8 cellular contexts compared by ENCODE assay signal in genomic region chr22:29315286-29316195, GRCh38. TPM values are rescaled to one million over a fixed set of nuclear protein-coding genes. Genes with fewer than 3 reads are reported as not detected.
DNase-seq lines count a peak whose midpoint lies in the region; ATAC-seq and TF ChIP-seq lines count a peak whose summit lies in the region.

TSS of gene RASL10A (minus strand) at chr22:29315697. CDS start at chr22:29315246, 451 bp downstream.

- peaks cover 6% of the 10 kb centered on the region; the same call in 1 of the 2 replicates for H3K4me1 ChIP-seq in HUES48 (ENCODE audit: control insufficient read depth, insufficient read depth, low read length)

- peak; percentile 32 to 37 for ATAC-seq in naive thymus-derived CD8-positive, alpha-beta T cell
- ATAC-seq in HG02852 (IDR thresholded peaks at IDR 0.05; ENCODE audit: unreplicated experiment): no peak
- ATAC-seq in HG03139 (IDR thresholded peaks at IDR 0.05; ENCODE audit: unreplicated experiment): no peak
- ATAC-seq in HG02571 (IDR thresholded peaks at IDR 0.05; ENCODE audit: unreplicated experiment): no peak

- H3K4me3 ChIP-seq in HUES48 (ENCODE audit: low read depth, low read length): peak within 1 kb of the TSS; percentile 40; the same call in 1 of the 2 replicates
- H3K4me3 ChIP-seq in choroid plexus epithelial cell (ENCODE audit: low read depth, low read length): peak within 1 kb of the TSS; percentile 26

- H3K27me3 Mint-ChIP-seq in CD14-positive monocyte (ENCODE audit: low read depth in 3 of 3): peaks cover 43 to 63% (median 56%) of the 10 kb centered on the region in 3 donors
- peaks cover 15 to 47% (median 30%) of the 10 kb centered on the region in 5 donors for H3K27me3 Mint-ChIP-seq in naive thymus-derived CD8-positive, alpha-beta T cell

- no peak within 1 kb of the TSS for H3K27ac ChIP-seq in HUES48 (ENCODE audit: low read depth, low read length)

- DNase-seq in CD14-positive monocyte (ENCODE audit: low spot score): no peak
- DNase-seq in choroid plexus epithelial cell (ENCODE audit: low read depth): no peak
- peak in 1 of 10 donors; percentile 42 for DNase-seq in naive thymus-derived CD8-positive, alpha-beta T cell
- DNase-seq in NCI-H446 (lab: John Stamatoyannopoulos, UW): no peak

- H3K36me3 Mint-ChIP-seq in CD14-positive monocyte: peaks cover 13 to 19% of the 10 kb centered on the region in 2 donors
- no peaks in the 10 kb centered on the region for H3K36me3 Mint-ChIP-seq in naive thymus-derived CD8-positive, alpha-beta T cell

- H3K4me3 Mint-ChIP-seq in CD14-positive monocyte: peak within 1 kb of the TSS; percentile 64 to 84
- H3K4me3 Mint-ChIP-seq in naive thymus-derived CD8-positive, alpha-beta T cell: peak within 1 kb of the TSS; percentile 16 to 83 (median 66)

- H3K9ac ChIP-seq in HUES48 (ENCODE audit: low read depth, low read length): no peak within 1 kb of the TSS

- peaks cover 38% of the 10 kb centered on the region for H3K4me1 Mint-ChIP-seq in CD14-positive monocyte
- peaks cover 12 to 31% (median 20%) of the 10 kb centered on the region in 4 donors for H3K4me1 Mint-ChIP-seq in naive thymus-derived CD8-positive, alpha-beta T cell

- peaks cover 46% of the 10 kb centered on the region for H3K27me3 ChIP-seq in HUES48 (ENCODE audit: control insufficient read depth, insufficient read depth, low read length)

- no peak for TF ChIP-seq CTCF in CD14-positive monocyte (IDR thresholded peaks at IDR 0.05)
- no peak for TF ChIP-seq CTCF in choroid plexus epithelial cell (conservative IDR thresholded peaks at IDR 0.05; ENCODE audit: low read depth, low read length)

- intact Hi-C loops in CD14-positive monocyte (cut with micrococcal nuclease): no loop called here

- POLR2A ChIA-PET in naive thymus-derived CD8-positive, alpha-beta T cell (lab: Charles Lee): no interaction called here

- peak within 1 kb of the TSS in 4 of 7 donors; percentile 13 to 80 (median 60) for H3K27ac Mint-ChIP-seq in CD14-positive monocyte
- peak within 1 kb of the TSS in 1 of 10 donors; percentile 46 for H3K27ac Mint-ChIP-seq in naive thymus-derived CD8-positive, alpha-beta T cell

- no peaks in the 10 kb centered on the region for H3K36me3 ChIP-seq in HUES48 (ENCODE audit: control insufficient read depth, insufficient read depth, low read length)

- peaks cover 4 to 36% (median 24%) of the 10 kb centered on the region in 7 donors for H3K9me3 Mint-ChIP-seq in CD14-positive monocyte
- no peaks in the 10 kb centered on the region for H3K9me3 Mint-ChIP-seq in naive thymus-derived CD8-positive, alpha-beta T cell

- no peaks in the 10 kb centered on the region for H3K9me3 ChIP-seq in HUES48 (ENCODE audit: control insufficient read depth, insufficient read depth, low read length)

RNA-seq across cellular contexts. Expression of gene RASL10A, which starts in this region (rescaled TPM):
- polyA plus RNA-seq in CD14-positive monocyte: under 1 TPM; 0.35 to 0.50 TPM
- 1 to 10 TPM in 1 of 2 experiments, under 1 TPM in 1; 0.49 to 1.3 TPM for total RNA-seq in naive thymus-derived CD8-positive, alpha-beta T cell
- not detected for polyA plus RNA-seq in naive thymus-derived CD8-positive, alpha-beta T cell

Comparison
In these comparisons a context has a peak if more than half of its experiments do, and no peak if none do; other contexts are left out.
1. ATAC-seq: peak in naive thymus-derived CD8-positive, alpha-beta T cell (2 of 2); none in HG02852 (single experiment), HG03139 (single experiment) and HG02571 (single experiment).